8 cellular contexts compared by ENCODE assay signal in the genomic region with DNA sequence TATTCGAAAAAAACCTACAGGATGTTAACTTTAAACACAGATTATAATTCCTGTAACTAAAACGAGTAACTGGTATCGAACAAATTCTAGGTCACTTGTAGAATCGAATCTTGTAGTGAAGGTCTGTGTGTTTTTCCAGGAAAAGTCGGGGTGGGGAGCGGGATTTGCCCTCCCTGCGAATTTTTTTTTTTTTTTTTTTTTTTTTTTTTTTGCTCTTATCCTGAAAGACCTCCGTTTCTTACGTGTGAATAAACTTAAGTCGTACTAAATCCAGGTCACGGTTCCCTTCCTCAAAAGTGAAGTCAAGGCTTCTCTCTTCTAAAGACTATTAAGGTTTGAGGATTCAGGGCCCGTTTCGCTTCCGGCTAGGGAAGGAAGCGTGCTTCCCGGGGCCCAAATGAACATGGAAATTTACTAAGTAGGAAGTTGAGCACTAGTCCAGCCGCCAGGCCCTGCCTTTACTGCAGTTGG. TPM values are rescaled to one million over a fixed set of nuclear protein-coding genes. Genes with fewer than 3 reads are reported as not detected.
A peak's percentile ranks its signal among the peaks of the same experiment; 100 is the strongest.
DNase-seq lines count a peak whose midpoint lies in the region; ATAC-seq, FAIRE-seq and TF ChIP-seq lines count a peak whose summit lies in the region.

No MANE protein-coding gene starts in this region.

- H2AFZ ChIP-seq in MM.1S (ENCODE audit: low read length): peak overlapping the region; percentile 82

- TF ChIP-seq CTCF in MM.1S (IDR thresholded peaks at IDR 0.05; ENCODE audit: low read length) (no peak), astrocyte of the spinal cord (IDR thresholded peaks at IDR 0.05; ENCODE audit: low read depth, low read length) (no peak), lung (IDR thresholded peaks at IDR 0.05; ENCODE audit: control extremely low read depth, extremely low read depth) (no peak), upper lobe of left lung (IDR thresholded peaks at IDR 0.05) (no peak)

- peaks cover 25% of the 10 kb centered on the region for H3K4me1 ChIP-seq in MM.1S (ENCODE audit: low read length)
- peaks cover 2 to 8% of the 10 kb centered on the region in 2 donors for H3K4me1 ChIP-seq in lung (ENCODE audit: control insufficient read depth in 2 of 2, insufficient read depth in 2 of 2, low read length in 2 of 2)
- peaks cover 12 to 37% (median 22%) of the 10 kb centered on the region in 4 donors for H3K4me1 ChIP-seq in upper lobe of left lung

- H3K9me3 ChIP-seq in MM.1S (replicated peaks; ENCODE audit: insufficient read depth, low read length) (no peaks in the 10 kb centered on the region), lung (ENCODE audit: control insufficient read depth in 2 of 2, insufficient read depth in 1 of 2, low read length in 1 of 2) (no peaks in the 10 kb centered on the region), upper lobe of left lung (no peaks in the 10 kb centered on the region)

- no peak for TF ChIP-seq POLR2A in upper lobe of left lung (IDR thresholded peaks at IDR 0.05)

- peaks cover 22% of the 10 kb centered on the region for H3K79me2 ChIP-seq in MM.1S (ENCODE audit: low read length)

- peaks cover 36% of the 10 kb centered on the region for H3F3A ChIP-seq in MM.1S (ENCODE audit: insufficient read depth, low read length)

- H3K4me3 ChIP-seq in MM.1S (ENCODE audit: low read length) (peak overlapping the region; percentile 92), astrocyte of the spinal cord (ENCODE audit: low read depth, low read length) (peak overlapping the region; percentile 67), lung (peak overlapping the region; percentile 98), upper lobe of left lung (peak overlapping the region; percentile 69 to 94 (median 88))

- H3K27ac ChIP-seq in MM.1S (ENCODE audit: low read length): peak overlapping the region; percentile 95
- peak overlapping the region; percentile 96 to 100 for H3K27ac ChIP-seq in lung (ENCODE audit: low read depth in 1 of 2, low read length in 1 of 2)
- H3K27ac ChIP-seq in upper lobe of left lung: peak overlapping the region; percentile 95 to 98 (median 98)

- FAIRE-seq in G401.6 (lab: Jason Lieb, UNC): peak; percentile 40

- H3K36me3 ChIP-seq in MM.1S (replicated peaks; ENCODE audit: insufficient read depth, low read length) (no peaks in the 10 kb centered on the region), lung (ENCODE audit: control insufficient read depth in 2 of 2, insufficient read depth in 2 of 2, low read length in 2 of 2) (no peaks in the 10 kb centered on the region), upper lobe of left lung (no peaks in the 10 kb centered on the region)

- in situ Hi-C loops in astrocyte of the spinal cord (cut with HindIII; ENCODE audit: low sequenced_read_pairs): no loop called here

- H3K27me3 ChIP-seq in MM.1S (replicated peaks; ENCODE audit: insufficient read depth, low read length) (no peaks in the 10 kb centered on the region), lung (ENCODE audit: control insufficient read depth, insufficient read depth) (no peaks in the 10 kb centered on the region), upper lobe of left lung (no peaks in the 10 kb centered on the region)

- H3K9ac ChIP-seq in MM.1S (ENCODE audit: low read length): peak overlapping the region; percentile 92

- 0 to 1% methylated on average over 17 of the region's 17 CpGs for WGBS in lung, 2 donors
- WGBS in upper lobe of left lung, 2 donors: 0 to 1% methylated on average over 16 to 17 of the region's 17 CpGs

- H4K20me1 ChIP-seq in MM.1S (ENCODE audit: insufficient read depth, low read length): no peaks in the 10 kb centered on the region

- no peaks in the 10 kb centered on the region for H3K9me2 ChIP-seq in MM.1S (replicated peaks; ENCODE audit: insufficient read depth, low read length)

- DNase-seq in MM.1S (no peak), astrocyte of the spinal cord (ENCODE audit: low read depth, low spot score) (no peak), lung (ENCODE audit: low spot score) (no peak), upper lobe of left lung (peak in 1 of 2 donors; percentile 77), NCI-H187 treated with DMSO at 0.1 percent for 48 hours (lab: John Stamatoyannopoulos, UW) (no peak)

- peak overlapping the region; percentile 89 for H3K4me2 ChIP-seq in MM.1S (ENCODE audit: low read depth, low read length)

- no peak for TF ChIP-seq EP300 in upper lobe of left lung (IDR thresholded peaks at IDR 0.05)

- ATAC-seq in lung (ENCODE audit: insufficient read depth, low FRiP score) (no peak), upper lobe of left lung (ENCODE audit: low FRiP score in 2 of 2) (no peak), GM18517 (IDR thresholded peaks at IDR 0.05; ENCODE audit: unreplicated experiment) (no peak), GM19452 (IDR thresholded peaks at IDR 0.05; ENCODE audit: unreplicated experiment) (no peak)

RNA-seq across cellular contexts. Expression of gene TBC1D5, which starts 0.8 kb away (rescaled TPM):
- 100 to 1,000 TPM in 1 of 2 donors, 10 to 100 TPM in 1; 57.8 to 111 TPM for total RNA-seq in lung
- polyA plus RNA-seq in lung: 10 to 100 TPM in 1 of 2 donors, 1 to 10 TPM in 1; 8.7 to 21.4 TPM
- 100 to 1,000 TPM in 1 of 6 donors, 10 to 100 TPM in 5; 53.0 to 135 (median 63.3) TPM for total RNA-seq in upper lobe of left lung
